In the genomic region with DNA sequence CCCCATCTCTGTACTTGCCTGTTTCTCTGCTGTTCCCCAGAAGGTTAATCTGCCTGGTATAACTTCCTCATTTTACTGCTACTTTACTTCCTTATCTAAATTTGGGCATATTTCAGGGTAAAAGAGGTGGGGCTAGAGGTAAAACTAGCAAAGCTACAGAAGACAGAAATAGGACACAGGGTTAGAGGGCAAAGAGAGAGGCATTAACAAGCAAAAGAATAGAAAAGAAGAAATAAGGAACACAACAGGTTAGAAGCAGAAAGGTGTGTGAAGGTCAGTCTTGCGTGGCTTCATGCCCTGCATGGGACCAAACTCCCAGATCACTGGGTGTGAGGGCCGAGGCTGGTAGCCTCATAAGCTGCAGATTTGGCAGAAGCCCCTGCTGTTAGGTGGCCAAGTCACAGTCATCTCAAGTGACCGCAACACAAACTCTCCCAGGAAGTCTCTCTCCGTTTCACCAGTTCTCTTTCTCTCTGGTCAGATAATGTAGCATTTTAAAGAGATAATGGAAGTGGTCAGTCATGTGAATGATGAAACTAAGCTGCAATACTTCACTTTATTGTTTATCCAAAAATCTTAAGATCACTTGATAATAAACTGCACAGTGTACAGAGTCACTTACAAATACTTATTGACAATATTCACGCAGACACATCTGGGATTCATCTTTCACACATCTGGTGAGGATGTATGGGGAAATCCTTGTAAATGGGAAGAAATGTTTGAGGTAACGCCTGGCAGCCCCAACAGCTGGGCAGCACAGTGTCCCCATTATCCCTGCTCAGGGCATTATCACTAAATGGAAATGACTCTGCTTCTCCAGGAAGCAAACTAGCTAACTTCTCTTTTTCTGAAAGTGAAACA, we compare ENCODE assay signal across 8 cellular contexts. TPM values are rescaled to one million over a fixed set of nuclear protein-coding genes. Genes with fewer than 3 reads are reported as not detected.
DNase-seq lines count a peak whose midpoint lies in the region; ATAC-seq and TF ChIP-seq lines count a peak whose summit lies in the region.

No MANE protein-coding gene starts in this region.

- H3K79me2 ChIP-seq in OCI-LY1 (ENCODE audit: insufficient read depth, low read length), result no peaks in the 10 kb centered on the region
- no peaks in the 10 kb centered on the region for H3K79me2 ChIP-seq in neural progenitor cell (ENCODE audit: low read depth)

- H4K91ac ChIP-seq in mesenchymal stem cell (ENCODE audit: low read length), result no peak overlapping the region

- ATAC-seq in GM18868 (IDR thresholded peaks at IDR 0.05; ENCODE audit: unreplicated experiment) (peak; percentile 57), HG02798 (IDR thresholded peaks at IDR 0.05; ENCODE audit: poor library complexity, unreplicated experiment) (peak; percentile 48)

- H3K27ac Mint-ChIP-seq in neural progenitor cell, result no peak overlapping the region

- H2AFZ ChIP-seq in OCI-LY1 (ENCODE audit: low read length), result no peak overlapping the region
- H2AFZ ChIP-seq in mesenchymal stem cell (ENCODE audit: low read depth, low read length), result no peak overlapping the region
- H2AFZ ChIP-seq in neural progenitor cell (replicated peaks), result no peak overlapping the region

- no peak overlapping the region for H3K23ac ChIP-seq in mesenchymal stem cell (ENCODE audit: low read length in 2 of 2)

- H2BK5ac ChIP-seq in mesenchymal stem cell (ENCODE audit: low read depth, low read length, poor library complexity, severe bottlenecking), result no peak overlapping the region

- H3K9ac ChIP-seq in OCI-LY1 (ENCODE audit: low read length) (peak overlapping the region; percentile 52), mesenchymal stem cell (ENCODE audit: low read length) (no peak overlapping the region), neural progenitor cell (no peak overlapping the region)

- no peaks in the 10 kb centered on the region for H3K9me3 Mint-ChIP-seq in neural progenitor cell

- 95% methylated on average over 5 of the region's 6 CpGs for WGBS in mesenchymal stem cell

- H2BK15ac ChIP-seq in mesenchymal stem cell (ENCODE audit: low read depth, poor library complexity, severe bottlenecking), result no peak overlapping the region

- peak overlapping the region in 1 of 2 experiments; percentile 55 for H2BK12ac ChIP-seq in mesenchymal stem cell (ENCODE audit: low read length in 2 of 2)

- no peak overlapping the region for H2AK5ac ChIP-seq in mesenchymal stem cell (ENCODE audit: low read length, severe bottlenecking)

- no peak for TF ChIP-seq CTCF in OCI-LY1 (IDR thresholded peaks at IDR 0.05; ENCODE audit: low read length)
- no peak for TF ChIP-seq CTCF in neural progenitor cell (IDR thresholded peaks at IDR 0.05)

- peak overlapping the region; percentile 43 for H3K4me3 ChIP-seq in OCI-LY1 (ENCODE audit: low read depth, low read length, poor library complexity, severe bottlenecking)
- no peak overlapping the region for H3K4me3 ChIP-seq in mesenchymal stem cell (ENCODE audit: insufficient read depth in 1 of 2, low read depth in 1 of 2, low read length in 2 of 2)
- H3K4me3 ChIP-seq in neural progenitor cell, result no peak overlapping the region

- no peak overlapping the region for H3K14ac ChIP-seq in mesenchymal stem cell (ENCODE audit: low read length in 2 of 2)

- H3K4me1 ChIP-seq in OCI-LY1 (ENCODE audit: insufficient read depth, low read length, severe bottlenecking) (peaks cover 92% of the 10 kb centered on the region), mesenchymal stem cell (ENCODE audit: control insufficient read depth, insufficient read depth, low read depth, low read length) (peaks cover 1% of the 10 kb centered on the region), neural progenitor cell (no peaks in the 10 kb centered on the region)

- no peaks in the 10 kb centered on the region; the same call in 1 of the 2 replicates for H3K9me3 ChIP-seq in OCI-LY1 (ENCODE audit: low read length)
- peaks cover 12% of the 10 kb centered on the region for H3K9me3 ChIP-seq in mesenchymal stem cell (ENCODE audit: control insufficient read depth, low read length)
- no peaks in the 10 kb centered on the region for H3K9me3 ChIP-seq in neural progenitor cell (ENCODE audit: low read depth)

- DNase-seq in mesenchymal stem cell, result peak; percentile 65
- DNase-seq in neural progenitor cell (ENCODE audit: low spot score), result no peak
- DNase-seq in NCI-H1417 (lab: John Stamatoyannopoulos, UW), result no peak
- no peak for DNase-seq in activated effector memory CD4-positive, alpha-beta T cell treated with Interleukin-2 at 50 U/mL for 16 hours
- no peak for DNase-seq in iPS-NIHi11 (ENCODE audit: low spot score)

- no peaks in the 10 kb centered on the region for H3K27me3 Mint-ChIP-seq in neural progenitor cell (ENCODE audit: insufficient read depth, low read depth)

- H3K4me2 ChIP-seq in OCI-LY1 (ENCODE audit: low read length) (peak overlapping the region; percentile 67), mesenchymal stem cell (ENCODE audit: low read length, poor library complexity, severe bottlenecking) (no peak overlapping the region), neural progenitor cell (no peak overlapping the region)

- H3K18ac ChIP-seq in mesenchymal stem cell (ENCODE audit: low read depth in 1 of 2, low read length in 2 of 2), result no peak overlapping the region

- H3K9me2 ChIP-seq in OCI-LY1 (ENCODE audit: low read depth, low read length), result no peaks in the 10 kb centered on the region

- no peak overlapping the region for H3K4me3 Mint-ChIP-seq in neural progenitor cell

- H3K27me3 ChIP-seq in OCI-LY1 (ENCODE audit: insufficient read depth, low read length) (no peaks in the 10 kb centered on the region), mesenchymal stem cell (ENCODE audit: control insufficient read depth in 1 of 2, insufficient read depth in 1 of 2, low read length in 2 of 2) (peaks cover 0 to 5% of the 10 kb centered on the region in 2 experiments), neural progenitor cell (no peaks in the 10 kb centered on the region)

- H4K20me1 ChIP-seq in OCI-LY1 (ENCODE audit: insufficient read depth, low read length) (no peaks in the 10 kb centered on the region), neural progenitor cell (ENCODE audit: low read depth) (no peaks in the 10 kb centered on the region)

- peaks cover 27% of the 10 kb centered on the region for H3K79me1 ChIP-seq in mesenchymal stem cell (replicated peaks; ENCODE audit: low read length, poor library complexity, severe bottlenecking)

- peak overlapping the region; percentile 97 for H3K27ac ChIP-seq in OCI-LY1 (ENCODE audit: low read depth, low read length, poor library complexity, severe bottlenecking)
- H3K27ac ChIP-seq in mesenchymal stem cell (ENCODE audit: low read length, poor library complexity, severe bottlenecking), result no peak overlapping the region
- no peak overlapping the region for H3K27ac ChIP-seq in neural progenitor cell

- H3F3A ChIP-seq in OCI-LY1 (ENCODE audit: insufficient read depth, low read length), result peaks cover 11% of the 10 kb centered on the region; the same call in 1 of the 2 replicates
- H3F3A ChIP-seq in neural progenitor cell (ENCODE audit: low read depth), result no peaks in the 10 kb centered on the region

- no peaks in the 10 kb centered on the region for H3K36me3 ChIP-seq in OCI-LY1 (ENCODE audit: insufficient read depth, low read length)
- peaks cover 0 to 5% of the 10 kb centered on the region in 2 experiments for H3K36me3 ChIP-seq in mesenchymal stem cell (ENCODE audit: control insufficient read depth in 1 of 2, insufficient read depth in 2 of 2, low read depth in 1 of 2, low read length in 2 of 2)
- H3K36me3 ChIP-seq in neural progenitor cell, result no peaks in the 10 kb centered on the region

- peak overlapping the region in 1 of 2 experiments; percentile 50 for H3K4ac ChIP-seq in mesenchymal stem cell (ENCODE audit: low read depth in 1 of 2, low read length in 2 of 2)

- H4K8ac ChIP-seq in mesenchymal stem cell (ENCODE audit: low read length), result no peak overlapping the region

- H3K36me3 Mint-ChIP-seq in neural progenitor cell, result no peaks in the 10 kb centered on the region

- H2BK120ac ChIP-seq in mesenchymal stem cell (ENCODE audit: low read depth, low read length), result no peak overlapping the region

- H3K4me1 Mint-ChIP-seq in neural progenitor cell, result no peaks in the 10 kb centered on the region

RNA-seq across cellular contexts. Expression of gene TMEM154, which starts 16.4 kb away (rescaled TPM):
- 10.7 TPM for polyA plus RNA-seq in mesenchymal stem cell (2013, experiment 1 of 2)
- 12.0 TPM for polyA plus RNA-seq in mesenchymal stem cell (2013, experiment 2 of 2)
- 2.0 and 3.0 TPM in 2 replicates for total RNA-seq in neural progenitor cell (ENCODE audit: low replicate concordance)
